Comparison of ENCODE assay signal across 14 cellular contexts in the genomic region with DNA sequence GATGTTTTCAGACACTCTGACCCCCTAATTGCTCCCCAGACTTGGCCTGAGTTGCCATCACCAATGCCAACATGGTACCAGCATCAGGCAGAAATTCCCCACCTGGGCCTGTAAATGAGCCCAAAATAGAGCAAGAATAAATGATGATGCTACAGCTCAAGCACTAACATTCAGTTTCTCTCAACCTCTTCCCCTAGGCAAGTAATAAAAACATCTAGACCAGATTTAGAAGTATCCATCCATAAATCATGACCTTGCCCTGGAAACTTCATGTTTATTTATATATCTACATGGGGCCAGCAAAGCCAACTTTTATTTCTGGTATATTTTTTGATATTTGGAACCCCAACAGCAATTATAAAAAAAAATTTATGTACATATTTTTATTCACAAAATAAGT.
A peak's percentile ranks its signal among the peaks of the same experiment; 100 is the strongest.
DNase-seq lines count a peak whose midpoint lies in the region; TF ChIP-seq lines count a peak whose summit lies in the region.
"Had no signal": no experiment of that assay in that cellular context is flagged by ENCODE, and none has a peak within 500 bp of the region (broad histone marks: within the 10 kb centered on the region; RNA-seq: fewer than 3 reads in every experiment).

No MANE protein-coding gene starts in this region.

- H2BK5ac ChIP-seq in mesenchymal stem cell (ENCODE audit: low read depth, low read length, poor library complexity, severe bottlenecking), result no peak overlapping the region

- H3K79me1 ChIP-seq in mesenchymal stem cell (replicated peaks; ENCODE audit: low read length, poor library complexity, severe bottlenecking), result no peaks in the 10 kb centered on the region

- H3K9ac ChIP-seq in mesenchymal stem cell (ENCODE audit: low read length), result no peak overlapping the region
- H3K9ac ChIP-seq in skeletal muscle tissue (ENCODE audit: low read depth in 1 of 3, low read length in 3 of 3), result no peak overlapping the region

- H3K36me3 ChIP-seq in mesenchymal stem cell (ENCODE audit: control insufficient read depth in 1 of 2, insufficient read depth in 2 of 2, low read depth in 1 of 2, low read length in 2 of 2) (no peaks in the 10 kb centered on the region), skeletal muscle tissue (ENCODE audit: control insufficient read depth in 3 of 3, insufficient read depth in 3 of 3, low read length in 3 of 3) (no peaks in the 10 kb centered on the region), uterus (no peaks in the 10 kb centered on the region), thyroid gland (no peaks in the 10 kb centered on the region)
- H3K36me3 ChIP-seq: BE2C, HAP-1 had no signal

- no peak overlapping the region for H4K8ac ChIP-seq in mesenchymal stem cell (ENCODE audit: low read length)

- H3K4me2 ChIP-seq in mesenchymal stem cell (ENCODE audit: low read length, poor library complexity, severe bottlenecking), result no peak overlapping the region
- H3K4me2 ChIP-seq: A549 had no signal

- peak overlapping the region; percentile 28 to 84 for H2BK12ac ChIP-seq in mesenchymal stem cell (ENCODE audit: low read length in 2 of 2)

- H2BK15ac ChIP-seq in mesenchymal stem cell (ENCODE audit: low read depth, poor library complexity, severe bottlenecking), result no peak overlapping the region

- H3K4me1 ChIP-seq in mesenchymal stem cell (ENCODE audit: control insufficient read depth, insufficient read depth, low read depth, low read length), result peaks cover 3% of the 10 kb centered on the region
- peaks cover 9 to 27% (median 18%) of the 10 kb centered on the region in 3 donors for H3K4me1 ChIP-seq in skeletal muscle tissue (ENCODE audit: control insufficient read depth in 3 of 3, insufficient read depth in 3 of 3, low read length in 3 of 3)
- peaks cover 0 to 4% of the 10 kb centered on the region in 2 donors for H3K4me1 ChIP-seq in uterus
- H3K4me1 ChIP-seq in thyroid gland, result no peaks in the 10 kb centered on the region
- H3K4me1 ChIP-seq: A549, BE2C, HAP-1 had no signal

- H3K4me3 ChIP-seq in mesenchymal stem cell (ENCODE audit: insufficient read depth in 1 of 2, low read depth in 1 of 2, low read length in 2 of 2) (no peak overlapping the region), skeletal muscle tissue (ENCODE audit: low read length in 3 of 3) (no peak overlapping the region), uterus (no peak overlapping the region), thyroid gland (replicated peaks in 1 of 3) (no peak overlapping the region)
- H3K4me3 ChIP-seq: A549, HAP-1 had no signal

- no peak for TF ChIP-seq CTCF in uterus (IDR thresholded peaks at IDR 0.05)
- no peak for TF ChIP-seq CTCF in thyroid gland (IDR thresholded peaks at IDR 0.05)

- peak overlapping the region in 1 of 2 experiments; percentile 68 for H3K4ac ChIP-seq in mesenchymal stem cell (ENCODE audit: low read depth in 1 of 2, low read length in 2 of 2)

- H2AFZ ChIP-seq in mesenchymal stem cell (ENCODE audit: low read depth, low read length), result no peak overlapping the region

- H3K23ac ChIP-seq in mesenchymal stem cell (ENCODE audit: low read length in 2 of 2), result no peak overlapping the region

- no peak overlapping the region for H4K91ac ChIP-seq in mesenchymal stem cell (ENCODE audit: low read length)

- no peak overlapping the region for H2AK5ac ChIP-seq in mesenchymal stem cell (ENCODE audit: low read length, severe bottlenecking)

- H3K27me3 ChIP-seq in mesenchymal stem cell (ENCODE audit: control insufficient read depth in 1 of 2, insufficient read depth in 1 of 2, low read length in 2 of 2), result no peaks in the 10 kb centered on the region
- no peaks in the 10 kb centered on the region for H3K27me3 ChIP-seq in skeletal muscle tissue (ENCODE audit: control insufficient read depth in 3 of 3, insufficient read depth in 3 of 3, low read length in 3 of 3)
- no peaks in the 10 kb centered on the region for H3K27me3 ChIP-seq in uterus
- no peaks in the 10 kb centered on the region for H3K27me3 ChIP-seq in thyroid gland
- H3K27me3 ChIP-seq: BE2C had no signal

- H3K27ac ChIP-seq in mesenchymal stem cell (ENCODE audit: low read length, poor library complexity, severe bottlenecking) (no peak overlapping the region), skeletal muscle tissue (ENCODE audit: low read depth, low read length) (peak overlapping the region; percentile 62), uterus (peak overlapping the region; percentile 69 to 84), thyroid gland (no peak overlapping the region)
- H3K27ac ChIP-seq: A549, C4-2B had no signal

- intact Hi-C loops in uterus (cut with DNase I; ENCODE audit: low total_unique reads), result no loop called here
- intact Hi-C loops in thyroid gland (cut with DNase I), result no loop called here

- no peak for DNase-seq in mesenchymal stem cell
- peak; percentile 35 to 49 for DNase-seq in uterus
- no peak for DNase-seq in thyroid gland
- DNase-seq in DMS153 (lab: John Stamatoyannopoulos, UW), result no peak
- no peak for DNase-seq in COLO829 (ENCODE audit: low spot score)
- DNase-seq: BE2C; CD4-positive, alpha-beta memory T cell; COR-L47; DND-41; GDM1 had no signal

- H3K18ac ChIP-seq in mesenchymal stem cell (ENCODE audit: low read depth in 1 of 2, low read length in 2 of 2), result peak overlapping the region; percentile 28 to 32

- peak overlapping the region in 1 of 2 experiments; percentile 37 for H3K14ac ChIP-seq in mesenchymal stem cell (ENCODE audit: low read length in 2 of 2)

- H3K9me3 ChIP-seq in mesenchymal stem cell (ENCODE audit: control insufficient read depth, low read length), result no peaks in the 10 kb centered on the region
- no peaks in the 10 kb centered on the region for H3K9me3 ChIP-seq in skeletal muscle tissue (ENCODE audit: control insufficient read depth in 3 of 3, low read length in 3 of 3)
- no peaks in the 10 kb centered on the region for H3K9me3 ChIP-seq in uterus
- H3K9me3 ChIP-seq in thyroid gland, result no peaks in the 10 kb centered on the region
- H3K9me3 ChIP-seq: A549, BE2C, HAP-1 had no signal

- H2BK120ac ChIP-seq in mesenchymal stem cell (ENCODE audit: low read depth, low read length), result no peak overlapping the region

- TF ChIP-seq POLR2A in uterus (IDR thresholded peaks at IDR 0.05) (no peak), thyroid gland (IDR thresholded peaks at IDR 0.05) (no peak)

Comparison
In these comparisons a context has a peak if more than half of its experiments do, and no peak if none do; other contexts are left out.
1. DNase-seq: peak in uterus (2 of 2); none in mesenchymal stem cell (single experiment), thyroid gland (0 of 2), DMS153 (single experiment) and COLO829 (single experiment).
2. H3K27ac ChIP-seq: peak in skeletal muscle tissue (single experiment) and uterus (2 of 2); none in mesenchymal stem cell (single experiment) and thyroid gland (0 of 3).